In the genomic region with DNA sequence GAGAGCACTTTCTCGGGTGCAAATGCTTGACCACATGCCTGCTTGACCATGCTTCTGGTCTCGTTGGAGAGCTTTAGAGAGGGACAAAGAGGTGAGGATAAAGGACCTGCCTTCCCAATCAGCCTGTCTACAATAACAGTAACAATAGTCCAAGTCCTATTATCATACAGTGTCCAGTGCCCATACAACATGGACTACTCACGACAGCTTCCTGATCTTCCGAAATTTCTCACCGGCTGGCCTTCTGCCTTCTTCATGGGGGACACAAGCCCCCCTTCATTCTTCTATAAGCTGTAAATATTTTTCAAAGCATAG, we compare ENCODE assay signal across 1 cellular context.
TF ChIP-seq lines count a peak whose summit lies in the region.

No MANE protein-coding gene starts in this region.

TF ChIP-seq in H1, 55 proteins besides CTCF, POLR2A, EP300 and RAD21 (continued from another document):
- no peak for TF ChIP-seq NRF1 (IDR thresholded peaks at IDR 0.05; ENCODE audit: low read depth, low read length)
TF ChIP-seq in H1: peak in this region for 0.
